Comparison of ENCODE assay signal across 9 cellular contexts in genomic region chr9:536597-537511, GRCh38. TPM values are rescaled to one million over a fixed set of nuclear protein-coding genes. Genes with fewer than 3 reads are reported as not detected.
A peak's percentile ranks its signal among the peaks of the same experiment; 100 is the strongest.
DNase-seq lines count a peak whose midpoint lies in the region; ATAC-seq and TF ChIP-seq lines count a peak whose summit lies in the region.
"Had no signal": no experiment of that assay in that cellular context is flagged by ENCODE, and none has a peak within 500 bp of the region (broad histone marks: within the 10 kb centered on the region; RNA-seq: fewer than 3 reads in every experiment).

No MANE protein-coding gene starts in this region.

- H3K9me3 ChIP-seq in prostate gland = no peaks in the 10 kb centered on the region
- H3K9me3 ChIP-seq: neutrophil had no signal

- H3K9me3 Mint-ChIP-seq in stimulated activated naive CD8-positive, alpha-beta T cell treated with anti-CD3 and anti-CD28 coated beads, Interleukin-15, Interleukin-2, amounts not matched to agents 100 ng/mL and 50 ng/mL, for 24 hours = no peaks in the 10 kb centered on the region
- H3K9me3 Mint-ChIP-seq in stimulated activated naive CD8-positive, alpha-beta T cell treated with anti-CD3 and anti-CD28 coated beads, Interleukin-15, amount 100 ng/mL, for 72 hours = peaks cover 0 to 12% of the 10 kb centered on the region in 2 donors
- peaks cover 2% of the 10 kb centered on the region for H3K9me3 Mint-ChIP-seq in activated CD4-positive, alpha-beta memory T cell treated with anti-CD3 and anti-CD28 coated beads, Interleukin-2, amount 10 ng/mL, durations not matched to agents 7 days and 5 days
- no peaks in the 10 kb centered on the region for H3K9me3 Mint-ChIP-seq in activated T-helper 1 cell treated with anti-CD3 and anti-CD28 coated beads, Interleukin-12 subunit alpha, Interleukin-12 subunit beta, Interleukin-2, Interleukin-4 antibody, amounts not matched to agents 30 ng/mL and 10 ng/mL and 1 ng/mL, durations not matched to agents 14 hours and 24 hours and 36 hours

- no peak overlapping the region for H3K27ac ChIP-seq in prostate gland
- H3K27ac ChIP-seq: neutrophil had no signal

- no peaks in the 10 kb centered on the region for H3K36me3 ChIP-seq in prostate gland
- H3K36me3 ChIP-seq: neutrophil had no signal

- POLR2A ChIA-PET in activated CD4-positive, alpha-beta memory T cell treated with anti-CD3 and anti-CD28 coated beads, Interleukin-2, amount 10 ng/mL, durations not matched to agents 7 days and 5 days (lab: Charles Lee) = interaction anchor here (0.8 to 1.3 kb wide), 2 partner anchors 32 to 66 kb away, joined by 3 read pairs; partner anchors contain the start of gene KANK1

- no peak overlapping the region for H3K27ac Mint-ChIP-seq in stimulated activated naive CD8-positive, alpha-beta T cell treated with anti-CD3 and anti-CD28 coated beads, Interleukin-15, Interleukin-2, amounts not matched to agents 100 ng/mL and 50 ng/mL, for 24 hours
- H3K27ac Mint-ChIP-seq in stimulated activated naive CD8-positive, alpha-beta T cell treated with anti-CD3 and anti-CD28 coated beads, Interleukin-15, amount 100 ng/mL, for 72 hours = no peak overlapping the region
- peak overlapping the region; percentile 78 for H3K27ac Mint-ChIP-seq in activated CD4-positive, alpha-beta memory T cell treated with anti-CD3 and anti-CD28 coated beads, Interleukin-2, amount 10 ng/mL, durations not matched to agents 7 days and 5 days
- no peak overlapping the region for H3K27ac Mint-ChIP-seq in activated T-helper 1 cell treated with anti-CD3 and anti-CD28 coated beads, Interleukin-12 subunit alpha, Interleukin-12 subunit beta, Interleukin-2, Interleukin-4 antibody, amounts not matched to agents 30 ng/mL and 10 ng/mL and 1 ng/mL, durations not matched to agents 14 hours and 24 hours and 36 hours

- H3K36me3 Mint-ChIP-seq in stimulated activated naive CD8-positive, alpha-beta T cell treated with anti-CD3 and anti-CD28 coated beads, Interleukin-15, Interleukin-2, amounts not matched to agents 100 ng/mL and 50 ng/mL, for 24 hours (ENCODE audit: low read depth) = peaks cover 4% of the 10 kb centered on the region
- peaks cover 14% of the 10 kb centered on the region for H3K36me3 Mint-ChIP-seq in activated CD4-positive, alpha-beta memory T cell treated with anti-CD3 and anti-CD28 coated beads, Interleukin-2, amount 10 ng/mL, durations not matched to agents 7 days and 5 days (ENCODE audit: low read depth)
- no peaks in the 10 kb centered on the region for H3K36me3 Mint-ChIP-seq in activated T-helper 1 cell treated with anti-CD3 and anti-CD28 coated beads, Interleukin-12 subunit alpha, Interleukin-12 subunit beta, Interleukin-2, Interleukin-4 antibody, amounts not matched to agents 30 ng/mL and 10 ng/mL and 1 ng/mL, durations not matched to agents 14 hours and 24 hours and 36 hours (ENCODE audit: low read depth)

- H3K27me3 Mint-ChIP-seq in stimulated activated naive CD8-positive, alpha-beta T cell treated with anti-CD3 and anti-CD28 coated beads, Interleukin-15, Interleukin-2, amounts not matched to agents 100 ng/mL and 50 ng/mL, for 24 hours = peaks cover 4% of the 10 kb centered on the region
- H3K27me3 Mint-ChIP-seq in stimulated activated naive CD8-positive, alpha-beta T cell treated with anti-CD3 and anti-CD28 coated beads, Interleukin-15, amount 100 ng/mL, for 72 hours = no peaks in the 10 kb centered on the region
- H3K27me3 Mint-ChIP-seq in activated CD4-positive, alpha-beta memory T cell treated with anti-CD3 and anti-CD28 coated beads, Interleukin-2, amount 10 ng/mL, durations not matched to agents 7 days and 5 days = no peaks in the 10 kb centered on the region
- H3K27me3 Mint-ChIP-seq in activated T-helper 1 cell treated with anti-CD3 and anti-CD28 coated beads, Interleukin-12 subunit alpha, Interleukin-12 subunit beta, Interleukin-2, Interleukin-4 antibody, amounts not matched to agents 30 ng/mL and 10 ng/mL and 1 ng/mL, durations not matched to agents 14 hours and 24 hours and 36 hours (ENCODE audit: insufficient read depth) = peaks cover 9% of the 10 kb centered on the region

- CTCF ChIA-PET in activated CD4-positive, alpha-beta memory T cell treated with anti-CD3 and anti-CD28 coated beads, Interleukin-2, amount 10 ng/mL, durations not matched to agents 7 days and 5 days (lab: Charles Lee) = interaction anchor here (0.5 to 1.0 kb wide), 2 partner anchors 20 to 214 kb away, joined by 3 to 5 read pairs; no protein-coding TSS in a partner anchor

- no peaks in the 10 kb centered on the region for H3K27me3 ChIP-seq in prostate gland (replicated peaks; ENCODE audit: insufficient read depth)

- H3K4me1 ChIP-seq in prostate gland (replicated peaks) = peaks cover 4% of the 10 kb centered on the region

- intact Hi-C loops in activated T-helper 1 cell treated with anti-CD3 and anti-CD28 coated beads, Interleukin-12 subunit alpha, Interleukin-12 subunit beta, Interleukin-2, Interleukin-4 antibody, amounts not matched to agents 30 ng/mL and 10 ng/mL and 1 ng/mL, durations not matched to agents 14 hours and 24 hours and 36 hours (cut with micrococcal nuclease) = no loop called here
- intact Hi-C loops in prostate gland (cut with DNase I) = no loop called here

- peaks cover 6% of the 10 kb centered on the region for H3K4me1 Mint-ChIP-seq in stimulated activated naive CD8-positive, alpha-beta T cell treated with anti-CD3 and anti-CD28 coated beads, Interleukin-15, Interleukin-2, amounts not matched to agents 100 ng/mL and 50 ng/mL, for 24 hours (ENCODE audit: low read depth)
- H3K4me1 Mint-ChIP-seq in stimulated activated naive CD8-positive, alpha-beta T cell treated with anti-CD3 and anti-CD28 coated beads, Interleukin-15, amount 100 ng/mL, for 72 hours = peaks cover 21% of the 10 kb centered on the region
- H3K4me1 Mint-ChIP-seq in activated CD4-positive, alpha-beta memory T cell treated with anti-CD3 and anti-CD28 coated beads, Interleukin-2, amount 10 ng/mL, durations not matched to agents 7 days and 5 days = peaks cover 21% of the 10 kb centered on the region
- peaks cover 11% of the 10 kb centered on the region for H3K4me1 Mint-ChIP-seq in activated T-helper 1 cell treated with anti-CD3 and anti-CD28 coated beads, Interleukin-12 subunit alpha, Interleukin-12 subunit beta, Interleukin-2, Interleukin-4 antibody, amounts not matched to agents 30 ng/mL and 10 ng/mL and 1 ng/mL, durations not matched to agents 14 hours and 24 hours and 36 hours (ENCODE audit: low read depth)

- ATAC-seq in stimulated activated naive CD8-positive, alpha-beta T cell treated with anti-CD3 and anti-CD28 coated beads, Interleukin-15, amount 100 ng/mL, for 72 hours = no peak
- ATAC-seq in HG02623 (IDR thresholded peaks at IDR 0.05; ENCODE audit: unreplicated experiment) (no peak), HG03520 (IDR thresholded peaks at IDR 0.05; ENCODE audit: unreplicated experiment) (no peak)

- no peak overlapping the region for H3K4me3 ChIP-seq in prostate gland

- TF ChIP-seq CTCF in prostate gland (IDR thresholded peaks at IDR 0.05) = no peak

- peak overlapping the region; percentile 28 for H3K4me3 Mint-ChIP-seq in stimulated activated naive CD8-positive, alpha-beta T cell treated with anti-CD3 and anti-CD28 coated beads, Interleukin-15, Interleukin-2, amounts not matched to agents 100 ng/mL and 50 ng/mL, for 24 hours
- peak overlapping the region in 1 of 2 donors; percentile 50 for H3K4me3 Mint-ChIP-seq in stimulated activated naive CD8-positive, alpha-beta T cell treated with anti-CD3 and anti-CD28 coated beads, Interleukin-15, amount 100 ng/mL, for 72 hours
- peak overlapping the region; percentile 64 for H3K4me3 Mint-ChIP-seq in activated CD4-positive, alpha-beta memory T cell treated with anti-CD3 and anti-CD28 coated beads, Interleukin-2, amount 10 ng/mL, durations not matched to agents 7 days and 5 days
- no peak overlapping the region for H3K4me3 Mint-ChIP-seq in activated T-helper 1 cell treated with anti-CD3 and anti-CD28 coated beads, Interleukin-12 subunit alpha, Interleukin-12 subunit beta, Interleukin-2, Interleukin-4 antibody, amounts not matched to agents 30 ng/mL and 10 ng/mL and 1 ng/mL, durations not matched to agents 14 hours and 24 hours and 36 hours

- no peak for DNase-seq in stimulated activated naive CD8-positive, alpha-beta T cell treated with anti-CD3 and anti-CD28 coated beads, Interleukin-15, amount 100 ng/mL, for 72 hours
- DNase-seq in NCI-H187 treated with DMSO at 0.1 percent for 48 hours (lab: John Stamatoyannopoulos, UW) (peak; percentile 74), prostate gland (ENCODE audit: low spot score) (no peak)
- no peak for DNase-seq in activated CD4-positive, alpha-beta memory T cell treated with anti-CD3 and anti-CD28 coated beads, Interleukin-2, amount 10 ng/mL, durations not matched to agents 7 days and 5 days
- no peak for DNase-seq in activated T-helper 1 cell treated with anti-CD3 and anti-CD28 coated beads, Interleukin-12 subunit alpha, Interleukin-12 subunit beta, Interleukin-2, Interleukin-4 antibody, amounts not matched to agents 30 ng/mL and 10 ng/mL and 1 ng/mL, durations not matched to agents 14 hours and 24 hours and 36 hours (ENCODE audit: low spot score)

- WGBS in prostate gland = 61% methylated on average over 11 of the region's 11 CpGs

- TF ChIP-seq POLR2A in prostate gland (IDR thresholded peaks at IDR 0.05) = no peak

RNA-seq across cellular contexts. Expression of gene KANK1, which starts 32.4 kb away (rescaled TPM):
- total RNA-seq in activated CD4-positive, alpha-beta memory T cell treated with anti-CD3 and anti-CD28 coated beads, Interleukin-2, amount 10 ng/mL, durations not matched to agents 7 days and 5 days = 1 to 10 TPM; 7.6 to 8.2 TPM
- 2.0 and 3.1 TPM in 2 replicates for total RNA-seq in activated T-helper 1 cell treated with anti-CD3 and anti-CD28 coated beads, Interleukin-12 subunit alpha, Interleukin-12 subunit beta, Interleukin-2, Interleukin-4 antibody, amounts not matched to agents 30 ng/mL and 10 ng/mL and 1 ng/mL, durations not matched to agents 14 hours and 24 hours and 36 hours
- 10 to 100 TPM; 72.5 to 95.8 TPM for total RNA-seq in prostate gland

Comparison
In these comparisons a context has a peak if more than half of its experiments do, and no peak if none do; other contexts are left out.
1. RNA of gene KANK1, which starts 32.4 kb away (total RNA-seq): 72.5 to 95.8 TPM in prostate gland; 7.6 to 8.2 TPM in activated CD4-positive, alpha-beta memory T cell treated with anti-CD3 and anti-CD28 coated beads, Interleukin-2, amount 10 ng/mL, durations not matched to agents 7 days and 5 days and 2.0 to 3.1 TPM in activated T-helper 1 cell treated with anti-CD3 and anti-CD28 coated beads, Interleukin-12 subunit alpha, Interleukin-12 subunit beta, Interleukin-2, Interleukin-4 antibody, amounts not matched to agents 30 ng/mL and 10 ng/mL and 1 ng/mL, durations not matched to agents 14 hours and 24 hours and 36 hours; every median in the first group is over 4 times any median in the second.